ENCODE assay signal across 8 cellular contexts in the genomic region with DNA sequence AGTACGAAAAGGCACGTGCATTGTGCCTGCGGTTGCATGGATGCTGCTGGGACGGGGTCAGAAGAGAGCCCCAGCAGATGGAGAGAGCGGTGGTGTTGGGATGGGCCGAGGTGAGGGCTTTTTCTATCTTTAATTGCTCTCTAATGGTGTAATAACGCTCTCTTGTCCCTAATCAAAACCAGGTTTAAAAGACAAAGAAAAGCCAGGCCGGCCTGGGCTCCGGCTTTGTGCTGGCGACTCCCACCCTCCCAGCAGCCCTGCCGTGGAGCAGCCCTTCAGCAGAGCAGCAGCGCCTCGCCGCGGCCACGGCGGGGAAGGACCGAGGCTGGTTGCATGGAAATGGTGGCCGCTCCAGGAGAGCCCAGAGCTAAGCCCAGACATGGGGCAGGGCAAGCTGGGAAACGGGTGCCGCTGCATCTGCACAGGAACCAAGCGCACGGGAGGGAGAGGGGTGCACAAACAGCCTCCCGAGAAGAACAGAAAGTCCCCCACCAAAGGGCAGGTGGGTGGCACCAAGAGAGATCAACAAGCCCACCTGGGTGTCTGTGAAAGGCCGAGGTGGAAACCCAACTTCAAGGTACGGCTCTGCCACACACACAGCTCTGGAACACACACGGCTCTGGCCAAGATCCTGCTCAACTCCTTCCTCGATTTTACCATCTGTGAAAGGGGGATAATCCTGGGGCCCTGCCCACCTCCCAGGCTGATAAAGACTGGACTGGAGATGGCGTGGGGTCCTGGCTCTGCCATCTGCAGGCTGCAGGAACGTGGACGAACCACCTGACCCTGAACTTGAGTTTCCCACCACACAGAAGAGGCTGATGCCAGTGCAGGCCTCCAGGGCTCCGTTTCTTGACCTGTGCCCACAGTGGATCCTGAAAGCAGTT. TPM values are rescaled to one million over a fixed set of nuclear protein-coding genes. Genes with fewer than 3 reads are reported as not detected.
DNase-seq lines count a peak whose midpoint lies in the region; ATAC-seq and TF ChIP-seq lines count a peak whose summit lies in the region.

No MANE protein-coding gene starts in this region.

- no peaks in the 10 kb centered on the region for H3K4me1 Mint-ChIP-seq in activated CD4-positive, alpha-beta memory T cell treated with anti-CD3 and anti-CD28 coated beads for 36 hours (ENCODE audit: low read depth)

- no peak overlapping the region for H3K27ac ChIP-seq in AG04450 (ENCODE audit: low read depth, low read length)
- peak overlapping the region; percentile 62 to 83 for H3K27ac ChIP-seq in esophagus (ENCODE audit: low read depth in 2 of 2, low read length in 1 of 2)
- peak overlapping the region; percentile 30 for H3K27ac ChIP-seq in subcutaneous abdominal adipose tissue (ENCODE audit: low read depth, low read length)

- H3K36me3 ChIP-seq in esophagus (ENCODE audit: control insufficient read depth in 2 of 2, insufficient read depth in 2 of 2, low read length in 1 of 2) (peaks cover 3 to 23% of the 10 kb centered on the region in 2 donors), subcutaneous abdominal adipose tissue (ENCODE audit: control insufficient read depth in 5 of 5, insufficient read depth in 5 of 5, low read length in 5 of 5) (peaks cover 3 to 66% (median 44%) of the 10 kb centered on the region in 5 donors)

- H3K4me3 Mint-ChIP-seq in activated CD4-positive, alpha-beta memory T cell treated with anti-CD3 and anti-CD28 coated beads for 36 hours: no peak overlapping the region

- DNase-seq in AG04450 (ENCODE audit: low read depth, low spot score) (peak; percentile 53), NCI-H2196 (lab: John Stamatoyannopoulos, UW; ENCODE audit: unreplicated experiment) (peak; percentile 84), mucosa of gallbladder (ENCODE audit: low spot score) (peak; percentile 85)
- peak; percentile 69 for DNase-seq in activated CD4-positive, alpha-beta memory T cell treated with anti-CD3 and anti-CD28 coated beads for 36 hours

- ATAC-seq in GM18511 (IDR thresholded peaks at IDR 0.05; ENCODE audit: unreplicated experiment) (peak; percentile 74), HG03066 (IDR thresholded peaks at IDR 0.05; ENCODE audit: low read depth, unreplicated experiment) (peak; percentile 68)

- H3K4me1 ChIP-seq in esophagus (ENCODE audit: control insufficient read depth in 2 of 2, insufficient read depth in 2 of 2, low read length in 1 of 2): peaks cover 0 to 18% of the 10 kb centered on the region in 2 donors
- H3K4me1 ChIP-seq in subcutaneous abdominal adipose tissue (ENCODE audit: control insufficient read depth in 5 of 5, insufficient read depth in 5 of 5, low read length in 5 of 5): peaks cover 12 to 39% (median 30%) of the 10 kb centered on the region in 5 donors

- no peaks in the 10 kb centered on the region for H3K27me3 Mint-ChIP-seq in activated CD4-positive, alpha-beta memory T cell treated with anti-CD3 and anti-CD28 coated beads for 36 hours

- no peaks in the 10 kb centered on the region for H3K9me3 Mint-ChIP-seq in activated CD4-positive, alpha-beta memory T cell treated with anti-CD3 and anti-CD28 coated beads for 36 hours

- intact Hi-C loops in activated CD4-positive, alpha-beta memory T cell treated with anti-CD3 and anti-CD28 coated beads for 36 hours (cut with micrococcal nuclease): loop anchor here (1.0 kb wide), 1 partner anchor 193 kb away; no protein-coding TSS in a partner anchor

- TF ChIP-seq CTCF in AG04450 (IDR thresholded peaks at IDR 0.05; ENCODE audit: low read depth, low read length): peak; percentile 96

- H3K27me3 ChIP-seq in AG04450 (ENCODE audit: control insufficient read depth, insufficient read depth, low read length) (no peaks in the 10 kb centered on the region), esophagus (ENCODE audit: control insufficient read depth in 1 of 2, insufficient read depth in 2 of 2, low read length in 2 of 2) (no peaks in the 10 kb centered on the region), subcutaneous abdominal adipose tissue (ENCODE audit: control insufficient read depth in 5 of 5, insufficient read depth in 4 of 5, low read length in 5 of 5) (no peaks in the 10 kb centered on the region)

- POLR2A ChIA-PET in AG04450 (lab: Yijun Ruan, JAX): interaction anchor here (0.7 to 3.0 kb wide), 2 partner anchors 189 to 192 kb away, joined by 4 to 47 read pairs; a partner anchor contains a TSS
- POLR2A ChIA-PET in activated CD4-positive, alpha-beta memory T cell treated with anti-CD3 and anti-CD28 coated beads for 36 hours (lab: Charles Lee): no interaction called here

- H3K9me3 ChIP-seq in AG04450 (ENCODE audit: control insufficient read depth, insufficient read depth, low read length) (no peaks in the 10 kb centered on the region; the same call in 1 of the 2 replicates), esophagus (ENCODE audit: control insufficient read depth in 2 of 2, insufficient read depth in 1 of 2, low read depth in 1 of 2, low read length in 1 of 2) (no peaks in the 10 kb centered on the region), subcutaneous abdominal adipose tissue (ENCODE audit: control insufficient read depth in 5 of 5, low read length in 5 of 5) (no peaks in the 10 kb centered on the region)

- WGBS in esophagus, 2 donors: 37 to 38% methylated on average over 32 of the region's 32 CpGs

- H3K36me3 Mint-ChIP-seq in activated CD4-positive, alpha-beta memory T cell treated with anti-CD3 and anti-CD28 coated beads for 36 hours: peaks cover 9% of the 10 kb centered on the region

- H3K4me3 ChIP-seq in AG04450 (ENCODE audit: low read depth, low read length) (no peak overlapping the region), esophagus (ENCODE audit: low read depth in 1 of 2, low read length in 2 of 2) (no peak overlapping the region), subcutaneous abdominal adipose tissue (ENCODE audit: low read depth in 1 of 5, low read length in 5 of 5) (peak overlapping the region in 1 of 5 donors; percentile 36)

- H3K9ac ChIP-seq in subcutaneous abdominal adipose tissue (ENCODE audit: low read length in 5 of 5): peak overlapping the region in 3 of 5 donors; percentile 17 to 48 (median 30)

- CTCF ChIA-PET in AG04450 (lab: Charles Lee): interaction anchor here (0.5 to 4.2 kb wide), 27 partner anchors 7 to 329 kb away, joined by 3 to 83 read pairs (median 7); a partner anchor contains a TSS
- CTCF ChIA-PET in activated CD4-positive, alpha-beta memory T cell treated with anti-CD3 and anti-CD28 coated beads for 36 hours (lab: Charles Lee): interaction anchor here (0.8 to 2.7 kb wide), 5 partner anchors 15 to 233 kb away, joined by 3 to 17 read pairs (median 14); a partner anchor contains a TSS

- H3K27ac Mint-ChIP-seq in activated CD4-positive, alpha-beta memory T cell treated with anti-CD3 and anti-CD28 coated beads for 36 hours: no peak overlapping the region

RNA-seq across cellular contexts. Expression of a gene that starts 15.0 kb away (rescaled TPM):
- polyA plus RNA-seq in AG04450 (2011; rRNA removed) (14.2 and 16.1 TPM in 2 replicates), esophagus (10 to 100 TPM; 12.2 to 13.4 TPM)
- 17.9 and 19.2 TPM in 2 replicates for polyA minus RNA-seq in AG04450 (2011; rRNA and poly(A)+ RNA removed)
- total RNA-seq in activated CD4-positive, alpha-beta memory T cell treated with anti-CD3 and anti-CD28 coated beads for 36 hours: 10 to 100 TPM; 10.1 to 10.4 TPM
- total RNA-seq in mucosa of gallbladder: 50.3 TPM

RNA-seq across cellular contexts. Expression of a gene that starts 31.0 kb away (rescaled TPM):
- polyA plus RNA-seq in AG04450 (2011; rRNA removed) (0.01 TPM in 2 replicates), esophagus (under 1 TPM; 0.56 to 0.59 TPM)
- polyA minus RNA-seq in AG04450 (2011; rRNA and poly(A)+ RNA removed): 0.05 TPM in 1 of 2 replicates, not detected in the other
- total RNA-seq in activated CD4-positive, alpha-beta memory T cell treated with anti-CD3 and anti-CD28 coated beads for 36 hours: under 1 TPM; 0.02 to 0.05 TPM
- total RNA-seq in mucosa of gallbladder: 2.5 TPM
